In genomic region chr1:228721407-228721806, GRCh38 we compare ENCODE assay signal across 34 cellular contexts. TPM values are rescaled to one million over a fixed set of nuclear protein-coding genes. Genes with fewer than 3 reads are reported as not detected.
DNase-seq lines count a peak whose midpoint lies in the region; ATAC-seq, FAIRE-seq and TF ChIP-seq lines count a peak whose summit lies in the region.
"Had no signal": no experiment of that assay in that cellular context is flagged by ENCODE, and none has a peak within 500 bp of the region (broad histone marks: within the 10 kb centered on the region; RNA-seq: fewer than 3 reads in every experiment).

No MANE protein-coding gene starts in this region.

- H3K9ac ChIP-seq in liver (ENCODE audit: low read depth in 1 of 2, low read length in 2 of 2) (no peak overlapping the region), HepG2 (ENCODE audit: insufficient read depth, low read depth, low read length) (no peak overlapping the region)

- intact Hi-C loops in HepG2 (cut with micrococcal nuclease; ENCODE audit: unreplicated experiment) = no loop called here
- intact Hi-C loops in esophagus muscularis mucosa (cut with DNase I) = no loop called here
- intact Hi-C loops in prostate gland (cut with DNase I) = no loop called here

- WGBS in liver = 45% methylated on average over 10 of the region's 10 CpGs
- WGBS in HepG2 (ENCODE audit: low lambda C conversion rate) = 76% methylated on average over 10 of the region's 10 CpGs
- 97% methylated on average over 10 of the region's 10 CpGs for WGBS in esophagus muscularis mucosa
- 55% methylated on average over 10 of the region's 10 CpGs for WGBS in prostate gland

- H3K27me3 Mint-ChIP-seq in CD8-positive, alpha-beta memory T cell = peaks cover 6 to 10% of the 10 kb centered on the region in 2 donors

- H2AFZ ChIP-seq in HepG2 (ENCODE audit: low read length) = no peak overlapping the region

- H3K36me3 ChIP-seq in liver (ENCODE audit: control insufficient read depth in 4 of 4, insufficient read depth in 3 of 4, low read depth in 1 of 4, low read length in 3 of 4) (no peaks in the 10 kb centered on the region), HepG2 (replicated peaks in 1 of 2; ENCODE audit: control insufficient read depth in 1 of 2, insufficient read depth in 2 of 2, low read length in 2 of 2) (no peaks in the 10 kb centered on the region), esophagus muscularis mucosa (no peaks in the 10 kb centered on the region), prostate gland (no peaks in the 10 kb centered on the region)
- no peaks in the 10 kb centered on the region for H3K36me3 ChIP-seq in CD8-positive, alpha-beta memory T cell (ENCODE audit: insufficient read depth, low read length)
- H3K36me3 ChIP-seq: ascending aorta had no signal

- no peaks in the 10 kb centered on the region for H3K9me3 Mint-ChIP-seq in CD8-positive, alpha-beta memory T cell
- H3K9me3 Mint-ChIP-seq: activated CD4-positive, alpha-beta T cell treated with anti-CD3 and anti-CD28 coated beads, Interleukin-2, amount 10 ng/mL, durations not matched to agents 7 days and 5 days; CD4-positive, alpha-beta memory T cell; effector memory CD8-positive, alpha-beta T cell; IgD-negative memory B cell; mesothelial cell of epicardium; naive thymus-derived CD8-positive, alpha-beta T cell; stimulated activated effector memory CD8-positive, alpha-beta T cell treated with anti-CD3 and anti-CD28 coated beads, Interleukin-12 subunit alpha, Interleukin-12 subunit beta, amount 100 ng/mL, for 72 hours; WTC11 had no signal

- CTCF ChIA-PET in HepG2 (lab: Yijun Ruan, JAX; ENCODE audit: low intra/inter-chr PET ratio, low total read pairs) = no interaction called here
- CTCF ChIA-PET in CD8-positive, alpha-beta memory T cell (lab: Charles Lee) = no interaction called here

- TF ChIP-seq EP300 in HepG2 (IDR thresholded peaks at IDR 0.05; ENCODE audit: low read depth in 2 of 2, low read length in 2 of 2) (no peak), HepG2 (CRISPR knock-in tag; IDR thresholded peaks at IDR 0.05; ENCODE audit: borderline replicate concordance) (no peak), esophagus muscularis mucosa (IDR thresholded peaks at IDR 0.05) (no peak)

- no peaks in the 10 kb centered on the region for H3K36me3 Mint-ChIP-seq in CD8-positive, alpha-beta memory T cell
- H3K36me3 Mint-ChIP-seq: activated CD8-positive, alpha-beta memory T cell treated with anti-CD3 and anti-CD28 coated beads, Interleukin-2, amount 10 ng/mL, durations not matched to agents 7 days and 5 days; CD4-positive, alpha-beta memory T cell; mesothelial cell of epicardium; naive thymus-derived CD8-positive, alpha-beta T cell; stimulated activated effector memory CD8-positive, alpha-beta T cell treated with anti-CD3 and anti-CD28 coated beads, Interleukin-12 subunit alpha, Interleukin-12 subunit beta, amount 100 ng/mL, for 72 hours; WTC11 had no signal

- POLR2A ChIA-PET in HepG2 (lab: Yijun Ruan, JAX) = no interaction called here
- POLR2A ChIA-PET in CD8-positive, alpha-beta memory T cell (lab: Charles Lee) = no interaction called here

- in situ Hi-C loops in HepG2 (cut with HindIII; ENCODE audit: extremely low pct_ligation_motif_present, low pct_unique_long_range_greater_than_20kb) = no loop called here

- H3K27ac ChIP-seq in liver (ENCODE audit: low read depth in 1 of 2, low read length in 2 of 2) (peak overlapping the region; percentile 72 to 81), HepG2 (ENCODE audit: extremely low read length, insufficient read depth, low read length) (no peak overlapping the region), esophagus muscularis mucosa (replicated peaks in 1 of 4) (no peak overlapping the region), prostate gland (peak overlapping the region; percentile 85 to 92)
- H3K27ac ChIP-seq in CD8-positive, alpha-beta memory T cell (ENCODE audit: low read depth, low read length) = no peak overlapping the region
- H3K27ac ChIP-seq: ascending aorta, psoas muscle had no signal

- no peak overlapping the region for H3K27ac Mint-ChIP-seq in CD8-positive, alpha-beta memory T cell
- H3K27ac Mint-ChIP-seq: activated CD4-positive, alpha-beta T cell treated with anti-CD3 and anti-CD28 coated beads, Interleukin-2, amount 10 ng/mL, durations not matched to agents 7 days and 5 days; activated CD8-positive, alpha-beta memory T cell treated with anti-CD3 and anti-CD28 coated beads, Interleukin-2, amount 10 ng/mL, durations not matched to agents 7 days and 5 days; CD4-positive, alpha-beta memory T cell; effector memory CD8-positive, alpha-beta T cell; H9; IgD-negative memory B cell; mesothelial cell of epicardium; naive thymus-derived CD8-positive, alpha-beta T cell; stimulated activated effector memory CD8-positive, alpha-beta T cell treated with anti-CD3 and anti-CD28 coated beads, Interleukin-12 subunit alpha, Interleukin-12 subunit beta, amount 100 ng/mL, for 72 hours; WTC11 had no signal

- H3K4me3 ChIP-seq in liver (ENCODE audit: low read depth in 1 of 3, low read length in 3 of 3) = no peak overlapping the region
- H3K4me3 ChIP-seq in HepG2 (replicated peaks in 1 of 3; ENCODE audit: insufficient read depth in 1 of 3, low read depth in 2 of 3, low read length in 3 of 3) = no peak overlapping the region
- no peak overlapping the region for H3K4me3 ChIP-seq in esophagus muscularis mucosa
- H3K4me3 ChIP-seq in prostate gland = no peak overlapping the region
- H3K4me3 ChIP-seq in CD8-positive, alpha-beta memory T cell (ENCODE audit: low read length) = no peak overlapping the region
- H3K4me3 ChIP-seq: ascending aorta, psoas muscle had no signal

- ATAC-seq in HepG2 (no peak), HG03457 (IDR thresholded peaks at IDR 0.05; ENCODE audit: unreplicated experiment) (no peak)
- ATAC-seq: activated CD8-positive, alpha-beta memory T cell treated with anti-CD3 and anti-CD28 coated beads, Interleukin-2, amount 10 ng/mL, durations not matched to agents 7 days and 5 days; effector memory CD8-positive, alpha-beta T cell; left ventricle myocardium superior; naive thymus-derived CD8-positive, alpha-beta T cell; psoas muscle; stimulated activated effector memory CD8-positive, alpha-beta T cell treated with anti-CD3 and anti-CD28 coated beads, Interleukin-12 subunit alpha, Interleukin-12 subunit beta, amount 100 ng/mL, for 72 hours; WTC11 had no signal

- no peaks in the 10 kb centered on the region for H3K4me1 Mint-ChIP-seq in CD8-positive, alpha-beta memory T cell
- H3K4me1 Mint-ChIP-seq: activated CD4-positive, alpha-beta T cell treated with anti-CD3 and anti-CD28 coated beads, Interleukin-2, amount 10 ng/mL, durations not matched to agents 7 days and 5 days; activated CD8-positive, alpha-beta memory T cell treated with anti-CD3 and anti-CD28 coated beads, Interleukin-2, amount 10 ng/mL, durations not matched to agents 7 days and 5 days; CD4-positive, alpha-beta memory T cell; naive thymus-derived CD8-positive, alpha-beta T cell; stimulated activated effector memory CD8-positive, alpha-beta T cell treated with anti-CD3 and anti-CD28 coated beads, Interleukin-12 subunit alpha, Interleukin-12 subunit beta, amount 100 ng/mL, for 72 hours had no signal

- FAIRE-seq in HepG2 (lab: Jason Lieb, UNC) = no peak
- FAIRE-seq: GM12891, urothelium cell line had no signal

- DNase-seq in HepG2 (ENCODE audit: low spot score) (no peak), esophagus muscularis mucosa (ENCODE audit: extremely low spot score) (peak; percentile 26), prostate gland (ENCODE audit: low spot score) (peak; percentile 86), cerebellar nuclear complex (lab: John Stamatoyannopoulos, UW) (no peak), HK-2 (ENCODE audit: unreplicated experiment) (no peak)
- no peak for DNase-seq in CD8-positive, alpha-beta memory T cell
- DNase-seq: activated CD4-positive, alpha-beta T cell treated with anti-CD3 and anti-CD28 coated beads, Interleukin-2, amount 10 ng/mL, durations not matched to agents 7 days and 5 days; activated CD8-positive, alpha-beta memory T cell treated with anti-CD3 and anti-CD28 coated beads, Interleukin-2, amount 10 ng/mL, durations not matched to agents 7 days and 5 days; activated T-cell treated with anti-CD3 and anti-CD28 coated beads, Interleukin-2, amount 50 U/mL, for 48 hours; caudate nucleus; CD4-positive, alpha-beta memory T cell; effector memory CD8-positive, alpha-beta T cell; foreskin fibroblast; H9; islet precursor cell; left ventricle myocardium superior; naive thymus-derived CD8-positive, alpha-beta T cell; NCI-H1092; NCI-H1694 treated with DMSO at 0.1 percent for 48 hours; NCI-H82; nucleus accumbens; psoas muscle; RPMI8226; substantia nigra; T1000 had no signal

- TF ChIP-seq RAD21 in liver (IDR thresholded peaks at IDR 0.05) = peak; percentile 34 to 37
- no peak for TF ChIP-seq RAD21 in HepG2 (CRISPR knock-in tag; IDR thresholded peaks at IDR 0.05)

- H3K79me2 ChIP-seq in HepG2 (ENCODE audit: insufficient read depth, low read length) = no peaks in the 10 kb centered on the region

- BruUV-seq in HepG2 (replicated peaks; lab: Mats Ljungman, UMichigan) = no TSS peak

- peaks cover 0 to 2% (median 0%) of the 10 kb centered on the region in 4 donors for H3K4me1 ChIP-seq in liver (ENCODE audit: control insufficient read depth in 4 of 4, insufficient read depth in 4 of 4, low read length in 3 of 4)
- peaks cover 13% of the 10 kb centered on the region for H3K4me1 ChIP-seq in HepG2 (ENCODE audit: insufficient read depth, low read length)
- peaks cover 0 to 16% (median 13%) of the 10 kb centered on the region in 4 donors for H3K4me1 ChIP-seq in esophagus muscularis mucosa
- peaks cover 7% of the 10 kb centered on the region for H3K4me1 ChIP-seq in prostate gland (replicated peaks)
- no peaks in the 10 kb centered on the region for H3K4me1 ChIP-seq in CD8-positive, alpha-beta memory T cell (ENCODE audit: insufficient read depth, low read length)
- H3K4me1 ChIP-seq: ascending aorta, psoas muscle had no signal

- H3K27me3 ChIP-seq in liver (ENCODE audit: control insufficient read depth in 4 of 4, insufficient read depth in 4 of 4, low read length in 3 of 4) (no peaks in the 10 kb centered on the region), HepG2 (ENCODE audit: control insufficient read depth in 1 of 2, insufficient read depth in 2 of 2, low read length in 2 of 2) (no peaks in the 10 kb centered on the region; a peak in 2 of 5 replicates), esophagus muscularis mucosa (no peaks in the 10 kb centered on the region), prostate gland (replicated peaks; ENCODE audit: insufficient read depth) (no peaks in the 10 kb centered on the region)
- H3K27me3 ChIP-seq in CD8-positive, alpha-beta memory T cell (ENCODE audit: insufficient read depth, low read length, poor library complexity, severe bottlenecking) = no peaks in the 10 kb centered on the region
- H3K27me3 ChIP-seq: ascending aorta had no signal

- TF ChIP-seq POLR2A in HepG2 (IDR thresholded peaks at IDR 0.05; ENCODE audit: insufficient read depth in 1 of 2, low read depth in 2 of 2, low read length in 2 of 2) = no peak
- no peak for TF ChIP-seq POLR2A in esophagus muscularis mucosa (IDR thresholded peaks at IDR 0.05; ENCODE audit: low read depth)
- TF ChIP-seq POLR2A in prostate gland (IDR thresholded peaks at IDR 0.05) = no peak

- no peaks in the 10 kb centered on the region for H3K9me3 ChIP-seq in liver (ENCODE audit: control insufficient read depth in 4 of 4, low read length in 3 of 4)
- H3K9me3 ChIP-seq in HepG2 (ENCODE audit: low read length) = no peaks in the 10 kb centered on the region
- no peaks in the 10 kb centered on the region for H3K9me3 ChIP-seq in esophagus muscularis mucosa
- no peaks in the 10 kb centered on the region for H3K9me3 ChIP-seq in prostate gland
- H3K9me3 ChIP-seq in CD8-positive, alpha-beta memory T cell (ENCODE audit: low read length) = no peaks in the 10 kb centered on the region
- H3K9me3 ChIP-seq: ascending aorta, psoas muscle had no signal

- TF ChIP-seq CTCF in liver (IDR thresholded peaks at IDR 0.05; ENCODE audit: low read depth, low read length, missing input control) (no peak), HepG2 (CRISPR knock-in tag; IDR thresholded peaks at IDR 0.05) (no peak), esophagus muscularis mucosa (IDR thresholded peaks at IDR 0.05) (no peak), prostate gland (IDR thresholded peaks at IDR 0.05) (no peak)

- H4K20me1 ChIP-seq in HepG2 (ENCODE audit: insufficient read depth, low read length) = no peaks in the 10 kb centered on the region

- no peak overlapping the region for H3K4me3 Mint-ChIP-seq in CD8-positive, alpha-beta memory T cell
- H3K4me3 Mint-ChIP-seq: activated CD4-positive, alpha-beta T cell treated with anti-CD3 and anti-CD28 coated beads, Interleukin-2, amount 10 ng/mL, durations not matched to agents 7 days and 5 days; activated CD8-positive, alpha-beta memory T cell treated with anti-CD3 and anti-CD28 coated beads, Interleukin-2, amount 10 ng/mL, durations not matched to agents 7 days and 5 days; CD4-positive, alpha-beta memory T cell; effector memory CD8-positive, alpha-beta T cell; H9; IgD-negative memory B cell; mesothelial cell of epicardium; naive thymus-derived CD8-positive, alpha-beta T cell; stimulated activated effector memory CD8-positive, alpha-beta T cell treated with anti-CD3 and anti-CD28 coated beads, Interleukin-12 subunit alpha, Interleukin-12 subunit beta, amount 100 ng/mL, for 72 hours; WTC11 had no signal

- no peak overlapping the region for H3K4me2 ChIP-seq in HepG2 (ENCODE audit: low read depth, low read length)

RNA-seq across cellular contexts. Expression of gene RHOU, which starts 13.9 kb away (rescaled TPM):
- total RNA-seq in liver (10 to 100 TPM; 11.3 to 12.0 TPM), HepG2 (2016; rRNA removed; fragmentation: Illumina TruSeq; extraction: Trizol) (18.5 and 23.6 TPM in 2 replicates), esophagus muscularis mucosa (10 to 100 TPM; 24.1 to 36.0 (median 26.0) TPM), prostate gland (10 to 100 TPM; 39.6 to 75.9 TPM)
- polyA plus RNA-seq in liver (10 to 100 TPM in 1 of 2 donors, 1 to 10 TPM in 1; 6.4 to 11.8 TPM), HepG2 (2011; rRNA removed) (11.9 and 14.7 TPM in 2 replicates)
- 3.3 and 4.3 TPM in 2 replicates for total RNA-seq in HepG2 (2016; cell fraction: cytosol; rRNA removed; fragmentation: Illumina TruSeq; extraction: Trizol; ENCODE audit: low read depth)
- total RNA-seq in HepG2 (2016; cell fraction: insoluble cytoplasmic fraction; rRNA removed; fragmentation: Illumina TruSeq; extraction: Trizol) = 19.1 and 24.0 TPM in 2 replicates
- total RNA-seq in HepG2 (2016; cell fraction: membrane; rRNA removed; fragmentation: Illumina TruSeq; extraction: Trizol) = 14.7 and 15.0 TPM in 2 replicates
- total RNA-seq in HepG2 (2016; cell fraction: nucleus; rRNA removed; fragmentation: Illumina TruSeq; extraction: Trizol) = 12.1 and 12.4 TPM in 2 replicates
- 8.3 and 12.2 TPM in 2 replicates for polyA plus RNA-seq in HepG2 (2011; cell fraction: cytosol; rRNA removed)
- 6.9 and 11.2 TPM in 2 replicates for polyA plus RNA-seq in HepG2 (2011; cell fraction: nucleus; rRNA removed)
- polyA plus RNA-seq in HepG2 (2012) = 22.4 and 26.2 TPM in 2 replicates
- 2.4 and 3.1 TPM in 2 replicates for polyA plus RNA-seq in HepG2 (2016; cell fraction: cytosol; fragmentation: Illumina TruSeq; extraction: Trizol; ENCODE audit: low read depth)
- 29.9 and 30.8 TPM in 2 replicates for polyA plus RNA-seq in HepG2 (2016; cell fraction: insoluble cytoplasmic fraction; fragmentation: Illumina TruSeq; extraction: Trizol; ENCODE audit: low read depth)
- 9.4 and 10.5 TPM in 2 replicates for polyA plus RNA-seq in HepG2 (2016; cell fraction: membrane; fragmentation: Illumina TruSeq; extraction: Trizol; ENCODE audit: low read depth)
- polyA plus RNA-seq in HepG2 (2016; cell fraction: nucleus; fragmentation: Illumina TruSeq; extraction: Trizol; ENCODE audit: insufficient read depth, low read depth) = 22.5 and 23.1 TPM in 2 replicates
- 2.0 and 14.2 TPM in 2 replicates for polyA minus RNA-seq in HepG2 (2011; rRNA and poly(A)+ RNA removed; ENCODE audit: low replicate concordance)
- 15.8 and 19.7 TPM in 2 replicates for polyA minus RNA-seq in HepG2 (2011; cell fraction: cytosol; rRNA and poly(A)+ RNA removed)
- polyA minus RNA-seq in HepG2 (2011; cell fraction: nucleus; rRNA and poly(A)+ RNA removed) = 5.9 and 12.1 TPM in 2 replicates
- under 1 TPM; 0.64 to 0.88 TPM for total RNA-seq in CD8-positive, alpha-beta memory T cell
- polyA plus RNA-seq in CD8-positive, alpha-beta memory T cell = 2.3 TPM
- polyA plus RNA-seq: IgD-negative memory B cell had no signal

Comparison
In these comparisons a context has a peak if more than half of its experiments do, and no peak if none do; other contexts are left out.
1. H3K27ac ChIP-seq: peak in liver (2 of 2) and prostate gland (2 of 2); none in HepG2 (single experiment), esophagus muscularis mucosa (0 of 4) and CD8-positive, alpha-beta memory T cell (single experiment).
2. DNase-seq: peak in esophagus muscularis mucosa (single experiment) and prostate gland (single experiment); none in HepG2 (single experiment), cerebellar nuclear complex (0 of 2), HK-2 (single experiment) and CD8-positive, alpha-beta memory T cell (0 of 5).